In the genomic region with DNA sequence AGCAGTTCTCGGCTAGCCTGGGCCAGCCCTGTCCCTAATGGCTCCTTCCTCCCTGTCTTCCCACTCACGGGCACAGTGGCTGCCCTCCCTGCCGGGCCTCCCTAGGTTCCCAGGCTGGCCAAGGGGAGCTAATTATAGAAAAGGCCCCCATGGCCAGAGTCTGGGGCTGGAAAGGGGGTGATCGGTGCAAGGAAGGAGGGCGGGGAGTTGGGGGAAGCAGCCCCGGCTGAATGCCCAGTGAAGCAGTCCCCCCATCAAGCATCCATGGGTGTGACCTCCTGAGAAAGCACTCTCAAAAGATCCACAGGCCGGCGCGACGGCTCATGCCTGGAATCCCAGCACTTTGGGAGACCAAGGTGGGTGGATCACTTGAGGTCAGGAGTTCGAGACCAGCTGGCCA, we compare ENCODE assay signal across 14 cellular contexts. TPM values are rescaled to one million over a fixed set of nuclear protein-coding genes. Genes with fewer than 3 reads are reported as not detected.
A peak's percentile ranks its signal among the peaks of the same experiment; 100 is the strongest.
DNase-seq lines count a peak whose midpoint lies in the region; ATAC-seq and TF ChIP-seq lines count a peak whose summit lies in the region.
"Had no signal": no experiment of that assay in that cellular context is flagged by ENCODE, and none has a peak within 500 bp of the region (broad histone marks: within the 10 kb centered on the region; RNA-seq: fewer than 3 reads in every experiment).

No MANE protein-coding gene starts in this region.

- H3K4me3 Mint-ChIP-seq in Calu3 (ENCODE audit: low read depth, unreplicated experiment) (no peak overlapping the region), neural progenitor cell (no peak overlapping the region)
- no peak overlapping the region for H3K4me3 Mint-ChIP-seq in activated T-cell treated with anti-CD3 and anti-CD28 coated beads, Interleukin-2, amount 50 U/mL, for 4 hours
- H3K4me3 Mint-ChIP-seq in activated naive CD8-positive, alpha-beta T cell treated with anti-CD3 and anti-CD28 coated beads for 36 hours = no peak overlapping the region
- H3K4me3 Mint-ChIP-seq: CD4-positive, alpha-beta T cell; GM23338 had no signal

- peaks cover 99% of the 10 kb centered on the region for H3K36me3 Mint-ChIP-seq in Calu3 (ENCODE audit: insufficient read depth, unreplicated experiment)
- no peaks in the 10 kb centered on the region for H3K36me3 Mint-ChIP-seq in neural progenitor cell
- no peaks in the 10 kb centered on the region for H3K36me3 Mint-ChIP-seq in activated T-cell treated with anti-CD3 and anti-CD28 coated beads, Interleukin-2, amount 50 U/mL, for 4 hours (ENCODE audit: insufficient read depth)
- H3K36me3 Mint-ChIP-seq in activated naive CD8-positive, alpha-beta T cell treated with anti-CD3 and anti-CD28 coated beads for 36 hours = no peaks in the 10 kb centered on the region

- H3K4me3 ChIP-seq in heart left ventricle (no peak overlapping the region), WERI-Rb-1 (ENCODE audit: low read depth, low read length) (no peak overlapping the region), neural progenitor cell (no peak overlapping the region)
- H3K4me3 ChIP-seq: GM23338 had no signal

- no peak overlapping the region for H3K4me2 ChIP-seq in neural progenitor cell
- H3K4me2 ChIP-seq: GM23338 had no signal

- H3K9me3 Mint-ChIP-seq in Calu3 (ENCODE audit: low read depth, unreplicated experiment) (no peaks in the 10 kb centered on the region), neural progenitor cell (no peaks in the 10 kb centered on the region)
- H3K9me3 Mint-ChIP-seq in activated T-cell treated with anti-CD3 and anti-CD28 coated beads, Interleukin-2, amount 50 U/mL, for 4 hours = no peaks in the 10 kb centered on the region
- no peaks in the 10 kb centered on the region for H3K9me3 Mint-ChIP-seq in activated naive CD8-positive, alpha-beta T cell treated with anti-CD3 and anti-CD28 coated beads for 36 hours
- H3K9me3 Mint-ChIP-seq: CD4-positive, alpha-beta T cell; GM23338 had no signal

- no peaks in the 10 kb centered on the region for H3K9me3 ChIP-seq in heart left ventricle
- no peaks in the 10 kb centered on the region for H3K9me3 ChIP-seq in WERI-Rb-1 (ENCODE audit: severe bottlenecking)
- no peaks in the 10 kb centered on the region for H3K9me3 ChIP-seq in neural progenitor cell (ENCODE audit: low read depth)

- H3K27ac Mint-ChIP-seq in Calu3 (ENCODE audit: unreplicated experiment) = peak overlapping the region; percentile 42
- peak overlapping the region; percentile 50 for H3K27ac Mint-ChIP-seq in neural progenitor cell
- H3K27ac Mint-ChIP-seq in activated naive CD8-positive, alpha-beta T cell treated with anti-CD3 and anti-CD28 coated beads for 36 hours = no peak overlapping the region
- H3K27ac Mint-ChIP-seq: CD4-positive, alpha-beta T cell; GM23338 had no signal

- TF ChIP-seq POLR2A in heart left ventricle (IDR thresholded peaks at IDR 0.05) = no peak

- peaks cover 42% of the 10 kb centered on the region for H3K4me1 Mint-ChIP-seq in Calu3 (ENCODE audit: low read depth, unreplicated experiment)
- H3K4me1 Mint-ChIP-seq in neural progenitor cell = peaks cover 42% of the 10 kb centered on the region
- no peaks in the 10 kb centered on the region for H3K4me1 Mint-ChIP-seq in activated T-cell treated with anti-CD3 and anti-CD28 coated beads, Interleukin-2, amount 50 U/mL, for 4 hours (ENCODE audit: low read depth)
- peaks cover 1% of the 10 kb centered on the region for H3K4me1 Mint-ChIP-seq in activated naive CD8-positive, alpha-beta T cell treated with anti-CD3 and anti-CD28 coated beads for 36 hours

- peak in 1 of 5 donors; percentile 19 for DNase-seq in heart left ventricle
- DNase-seq in cardiac septum (ENCODE audit: low spot score) = no peak
- DNase-seq in Calu3 = no peak
- DNase-seq in WERI-Rb-1 = no peak
- no peak for DNase-seq in neural progenitor cell (ENCODE audit: low spot score)
- no peak for DNase-seq in activated T-cell treated with anti-CD3 and anti-CD28 coated beads, Interleukin-2, amount 50 U/mL, for 4 hours
- DNase-seq in NCI-H510A treated with DMSO at 0.1 percent for 48 hours (lab: John Stamatoyannopoulos, UW) = no peak
- no peak for DNase-seq in activated naive CD8-positive, alpha-beta T cell treated with anti-CD3 and anti-CD28 coated beads for 36 hours
- DNase-seq: 8988T; AML-193; CD4-positive, alpha-beta T cell; DMS153; EL had no signal

- H3K27me3 ChIP-seq in heart left ventricle = no peaks in the 10 kb centered on the region
- H3K27me3 ChIP-seq in WERI-Rb-1 (ENCODE audit: insufficient read depth, low read depth, severe bottlenecking) = no peaks in the 10 kb centered on the region
- no peaks in the 10 kb centered on the region for H3K27me3 ChIP-seq in neural progenitor cell

- peaks cover 0 to 10% (median 0%) of the 10 kb centered on the region in 9 donors for H3K36me3 ChIP-seq in heart left ventricle
- H3K36me3 ChIP-seq in WERI-Rb-1 = no peaks in the 10 kb centered on the region
- H3K36me3 ChIP-seq in neural progenitor cell = no peaks in the 10 kb centered on the region

- H3K9ac ChIP-seq in neural progenitor cell = no peak overlapping the region

- no peaks in the 10 kb centered on the region for H3K27me3 Mint-ChIP-seq in Calu3 (ENCODE audit: unreplicated experiment)
- peaks cover 10% of the 10 kb centered on the region for H3K27me3 Mint-ChIP-seq in neural progenitor cell (ENCODE audit: insufficient read depth, low read depth)
- no peaks in the 10 kb centered on the region for H3K27me3 Mint-ChIP-seq in activated T-cell treated with anti-CD3 and anti-CD28 coated beads, Interleukin-2, amount 50 U/mL, for 4 hours (ENCODE audit: low read depth)
- no peaks in the 10 kb centered on the region for H3K27me3 Mint-ChIP-seq in activated naive CD8-positive, alpha-beta T cell treated with anti-CD3 and anti-CD28 coated beads for 36 hours
- H3K27me3 Mint-ChIP-seq: CD4-positive, alpha-beta T cell had no signal

- TF ChIP-seq CTCF in heart left ventricle (IDR thresholded peaks at IDR 0.05) (no peak), Calu3 (IDR thresholded peaks at IDR 0.05; ENCODE audit: unreplicated experiment) (no peak), WERI-Rb-1 (IDR thresholded peaks at IDR 0.05; ENCODE audit: low read depth, low read length) (no peak), neural progenitor cell (IDR thresholded peaks at IDR 0.05) (no peak)

- no peaks in the 10 kb centered on the region for H4K20me1 ChIP-seq in neural progenitor cell (ENCODE audit: low read depth)

- ATAC-seq in heart left ventricle = no peak
- ATAC-seq in activated T-cell treated with anti-CD3 and anti-CD28 coated beads, Interleukin-2, amount 50 U/mL, for 4 hours = no peak

- no peak overlapping the region for H2AFZ ChIP-seq in neural progenitor cell (replicated peaks)
- H2AFZ ChIP-seq: GM23338 had no signal

- peaks cover 7% of the 10 kb centered on the region for H3F3A ChIP-seq in neural progenitor cell (ENCODE audit: low read depth)

- H3K27ac ChIP-seq in heart left ventricle (peak overlapping the region in 7 of 12 donors; percentile 63 to 97 (median 73)), WERI-Rb-1 (peak overlapping the region; percentile 83; the same call in 1 of the 2 replicates), neural progenitor cell (no peak overlapping the region)

- no TSS peak for BruUV-seq in Calu3 (replicated peaks; lab: Mats Ljungman, UMichigan)

- no peaks in the 10 kb centered on the region for H3K79me2 ChIP-seq in neural progenitor cell (ENCODE audit: low read depth)

- CTCF ChIA-PET in Calu3 (lab: Charles Lee) = interaction anchor here (0.8 kb wide), 1 partner anchor 86 kb away, joined by 3 read pairs; no protein-coding TSS in a partner anchor

- intact Hi-C loops in heart left ventricle (cut with DNase I) = no loop called here
- intact Hi-C loops in cardiac septum (cut with DNase I) = no loop called here
- intact Hi-C loops in Calu3 (cut with micrococcal nuclease; ENCODE audit: unreplicated experiment) = loop anchor here (5.0 kb wide), 1 partner anchor 48 kb away; no protein-coding TSS in a partner anchor

- H3K4me1 ChIP-seq in heart left ventricle = peaks cover 5 to 59% (median 32%) of the 10 kb centered on the region in 12 donors
- peaks cover 12% of the 10 kb centered on the region for H3K4me1 ChIP-seq in neural progenitor cell

- 68 to 80% (median 74%) methylated on average over 11 of the region's 11 CpGs for WGBS in heart left ventricle, 4 donors

RNA-seq across cellular contexts. Expression of a gene that starts 54.9 kb away (rescaled TPM):
- total RNA-seq in heart left ventricle = 10 to 100 TPM; 25.2 to 94.1 (median 72.2) TPM
- polyA plus RNA-seq in heart left ventricle = 10 to 100 TPM; 40.5 to 88.8 TPM
- 23.7 TPM for total RNA-seq in cardiac septum
- total RNA-seq in Calu3 (2022) = 647 and 669 TPM in 2 replicates
- 12.4 and 18.0 TPM in 2 replicates for total RNA-seq in neural progenitor cell (ENCODE audit: low replicate concordance)
- total RNA-seq in activated T-cell treated with anti-CD3 and anti-CD28 coated beads, Interleukin-2, amount 50 U/mL, for 4 hours = 10 to 100 TPM; 18.7 to 27.6 (median 26.6) TPM
- 10 to 100 TPM; 28.6 to 29.7 TPM for total RNA-seq in activated naive CD8-positive, alpha-beta T cell treated with anti-CD3 and anti-CD28 coated beads for 36 hours
